ENCODE assay signal across 8 cellular contexts in the genomic region with DNA sequence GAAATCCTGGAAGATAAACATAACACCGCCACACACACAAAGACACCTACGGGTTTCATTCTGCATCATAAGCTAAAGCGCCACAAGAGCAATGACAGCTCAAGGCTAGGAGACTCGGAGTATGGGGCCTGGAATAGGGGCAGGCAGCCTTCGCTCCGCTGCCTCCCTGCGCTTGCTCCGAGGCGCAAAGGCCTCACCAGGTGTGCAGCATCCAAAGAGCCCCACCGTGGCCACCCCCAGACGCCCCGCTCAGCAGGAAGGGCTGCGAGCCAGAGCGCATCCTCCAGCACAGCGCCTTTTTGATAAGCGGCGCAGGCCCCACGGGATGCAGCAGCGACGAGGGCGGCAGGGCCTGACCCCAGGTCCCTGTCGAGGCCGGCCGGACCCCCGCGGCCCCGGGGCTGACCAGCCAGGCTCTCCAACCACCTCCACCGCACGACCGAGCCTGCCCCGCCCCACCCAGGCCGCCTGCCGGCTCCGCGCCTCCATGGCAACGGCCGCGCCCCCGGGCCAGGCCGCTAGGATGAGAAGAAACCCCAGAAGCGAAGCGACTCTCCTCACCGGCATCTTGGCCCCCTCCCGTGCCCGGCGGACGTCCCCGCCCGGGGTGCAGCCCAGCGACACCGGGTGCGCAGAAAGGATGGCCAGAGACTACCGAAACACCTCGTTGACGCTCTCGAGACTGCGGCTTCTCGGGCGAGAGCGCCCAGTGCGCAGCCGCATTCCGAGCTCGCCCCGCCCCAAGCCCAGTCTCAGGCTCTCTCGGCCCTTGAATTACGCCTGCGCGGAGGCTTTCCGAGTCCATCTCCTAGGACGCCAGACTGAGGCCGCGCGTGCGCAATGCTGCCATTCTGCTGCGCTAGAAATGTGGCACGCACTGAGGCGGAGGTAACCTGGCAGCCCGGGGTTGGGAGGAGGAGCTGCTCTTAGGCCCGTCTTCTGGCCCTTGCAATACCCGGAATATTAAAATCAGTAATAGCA. TPM values are rescaled to one million over a fixed set of nuclear protein-coding genes. Genes with fewer than 3 reads are reported as not detected.
DNase-seq lines count a peak whose midpoint lies in the region; ATAC-seq and TF ChIP-seq lines count a peak whose summit lies in the region.

A gene (minus strand): TSS at position 694 of the 981 bp plus-strand sequence. CDS start 127 bp downstream, at position 567.

- 3% methylated on average over 81 of the region's 81 CpGs for WGBS in thymus

- peaks cover 0 to 4% of the 10 kb centered on the region in 2 donors for H3K36me3 Mint-ChIP-seq in activated naive CD4-positive, alpha-beta T cell treated with anti-CD3 and anti-CD28 coated beads, Interleukin-2, amount 50 U/mL, for 72 hours
- H3K36me3 Mint-ChIP-seq in glutamatergic neuron (ENCODE audit: unreplicated experiment), result no peaks in the 10 kb centered on the region

- H2AFZ ChIP-seq in osteoblast (ENCODE audit: low read length), result peak within 1 kb of the TSS; percentile 94

- TF ChIP-seq CTCF in GM10266 (IDR thresholded peaks at IDR 0.05; ENCODE audit: control insufficient read depth, insufficient read depth, low read depth, missing control alignments), result no peak
- peak; percentile 37 for TF ChIP-seq CTCF in glutamatergic neuron (IDR thresholded peaks at IDR 0.05; ENCODE audit: partially characterized antibody, unreplicated experiment)
- TF ChIP-seq CTCF in osteoblast (IDR thresholded peaks at IDR 0.05; ENCODE audit: extremely low read depth, low read depth, low read length), result no peak

- H3K9me3 Mint-ChIP-seq in activated naive CD4-positive, alpha-beta T cell treated with anti-CD3 and anti-CD28 coated beads, Interleukin-2, amount 50 U/mL, for 72 hours, result no peaks in the 10 kb centered on the region
- peaks cover 5% of the 10 kb centered on the region for H3K9me3 Mint-ChIP-seq in glutamatergic neuron (ENCODE audit: unreplicated experiment)

- H3K4me1 ChIP-seq in osteoblast (ENCODE audit: insufficient read depth, low read length) (peaks cover 12% of the 10 kb centered on the region), thymus (ENCODE audit: control insufficient read depth, insufficient read depth, low read length) (peaks cover 6% of the 10 kb centered on the region)

- peak within 1 kb of the TSS; percentile 87 to 91 for H3K27ac Mint-ChIP-seq in activated naive CD4-positive, alpha-beta T cell treated with anti-CD3 and anti-CD28 coated beads, Interleukin-2, amount 50 U/mL, for 72 hours
- H3K27ac Mint-ChIP-seq in glutamatergic neuron (ENCODE audit: unreplicated experiment), result peak within 1 kb of the TSS; percentile 54

- H3K27ac ChIP-seq in osteoblast (ENCODE audit: low read depth, low read length) (peak within 1 kb of the TSS; percentile 40), thymus (ENCODE audit: low read depth) (peak within 1 kb of the TSS; percentile 32)

- peak; percentile 100 for DNase-seq in GM10266 (ENCODE audit: extremely low spot score)
- DNase-seq in NCI-H1092 treated with DMSO at 0.1 percent for 48 hours (lab: John Stamatoyannopoulos, UW), result peak; percentile 91
- peak; percentile 94 for DNase-seq in SKM-1 (lab: John Stamatoyannopoulos, UW; ENCODE audit: unreplicated experiment)
- peak; percentile 99 for DNase-seq in activated naive CD4-positive, alpha-beta T cell treated with anti-CD3 and anti-CD28 coated beads, Interleukin-2, amount 50 U/mL, for 72 hours (ENCODE audit: low spot score in 2 of 2)
- peak; percentile 98 for DNase-seq in glutamatergic neuron
- peak; percentile 100 for DNase-seq in osteoblast (ENCODE audit: insufficient read length, low spot score, missing footprints)

- H3K9me3 ChIP-seq in osteoblast (ENCODE audit: low read depth, low read length), result no peaks in the 10 kb centered on the region
- no peaks in the 10 kb centered on the region for H3K9me3 ChIP-seq in thymus (ENCODE audit: control insufficient read depth)

- H3K4me3 ChIP-seq in osteoblast (ENCODE audit: insufficient read depth, low read length) (peak within 1 kb of the TSS; percentile 95), thymus (ENCODE audit: low read length) (peak within 1 kb of the TSS; percentile 55)

- peak within 1 kb of the TSS; percentile 88 for H3K4me3 Mint-ChIP-seq in glutamatergic neuron (ENCODE audit: unreplicated experiment)

- peak; percentile 83 for ATAC-seq in HG02610 (IDR thresholded peaks at IDR 0.05; ENCODE audit: unreplicated experiment)
- ATAC-seq in activated naive CD4-positive, alpha-beta T cell treated with anti-CD3 and anti-CD28 coated beads, Interleukin-2, amount 50 U/mL, for 72 hours, result peak; percentile 91 to 92

- H3K36me3 ChIP-seq in osteoblast (ENCODE audit: insufficient read depth, low read length), result peaks cover 4% of the 10 kb centered on the region
- no peaks in the 10 kb centered on the region for H3K36me3 ChIP-seq in thymus (ENCODE audit: control insufficient read depth, insufficient read depth)

- H4K20me1 ChIP-seq in osteoblast (ENCODE audit: insufficient read depth, low read length), result peaks cover 5% of the 10 kb centered on the region

- peak within 1 kb of the TSS; percentile 93 for H3K4me2 ChIP-seq in osteoblast (ENCODE audit: insufficient read depth, low read length)

- peaks cover 6% of the 10 kb centered on the region for H3K27me3 Mint-ChIP-seq in glutamatergic neuron (ENCODE audit: unreplicated experiment)

- H3K79me2 ChIP-seq in osteoblast (ENCODE audit: insufficient read depth, low read length), result peaks cover 18% of the 10 kb centered on the region

- peaks cover 8% of the 10 kb centered on the region for H3K4me1 Mint-ChIP-seq in glutamatergic neuron (ENCODE audit: low read depth, unreplicated experiment)

- peaks cover 10% of the 10 kb centered on the region for H3K27me3 ChIP-seq in osteoblast (ENCODE audit: insufficient read depth, low read length)
- H3K27me3 ChIP-seq in thymus (ENCODE audit: control insufficient read depth, insufficient read depth), result no peaks in the 10 kb centered on the region

RNA-seq across cellular contexts. Expression of the gene that starts here (rescaled TPM):
- total RNA-seq in activated naive CD4-positive, alpha-beta T cell treated with anti-CD3 and anti-CD28 coated beads, Interleukin-2, amount 50 U/mL, for 72 hours, result 10 to 100 TPM in 1 of 2 donors, 1 to 10 TPM in 1; 9.0 to 12.7 TPM
- 42.4 TPM for total RNA-seq in glutamatergic neuron (ENCODE audit: unreplicated experiment)
- 8.5 and 12.7 TPM in 2 replicates for total RNA-seq in osteoblast
- polyA plus RNA-seq in thymus, result 6.6 TPM

Comparison
In these comparisons a context has a peak if more than half of its experiments do, and no peak if none do; other contexts are left out.
1. Peak in every context shown above with its lines: DNase-seq, ATAC-seq, H3K4me3 ChIP-seq and H3K27ac ChIP-seq.